8 cellular contexts compared by ENCODE assay signal in the genomic region with DNA sequence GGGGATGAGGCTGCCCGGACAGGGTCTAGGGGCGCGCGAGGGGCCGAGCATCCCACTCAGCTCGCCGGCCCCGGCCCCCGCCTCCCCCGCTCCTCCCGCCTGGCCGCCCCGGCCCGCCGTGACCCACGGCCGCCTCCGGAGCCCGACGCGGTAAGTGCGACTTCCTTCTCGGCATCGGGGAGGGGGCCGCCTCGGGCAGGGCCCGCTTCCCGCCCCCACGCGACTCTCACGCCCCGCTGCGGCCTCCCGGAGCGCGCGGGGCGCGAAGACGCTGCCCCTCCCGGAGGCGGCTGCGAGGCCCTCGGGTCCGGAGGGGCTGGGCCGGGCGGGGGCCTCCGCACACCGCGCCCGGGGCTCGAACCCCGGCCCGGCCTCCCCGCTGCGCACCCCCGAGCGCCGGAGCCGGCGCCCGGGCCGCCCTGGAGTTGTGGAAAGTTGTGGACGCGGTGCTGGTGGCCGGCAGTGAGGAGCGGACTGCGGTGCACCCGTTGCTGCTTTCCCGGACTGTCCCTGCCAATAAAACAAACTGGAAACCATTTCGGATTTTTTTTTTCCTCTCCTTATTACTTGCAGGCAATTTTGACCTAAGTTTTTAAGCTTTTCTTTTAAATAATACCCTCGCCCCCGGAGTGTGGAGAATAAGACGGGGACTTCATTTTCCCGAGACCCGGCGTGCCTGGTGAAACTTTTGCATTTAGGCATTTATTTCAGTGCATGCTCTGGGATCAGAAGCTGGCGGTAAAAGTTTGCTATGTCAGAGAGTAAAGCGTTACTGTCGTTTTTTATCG. TPM values are rescaled to one million over a fixed set of nuclear protein-coding genes. Genes with fewer than 3 reads are reported as not detected.
DNase-seq lines count a peak whose midpoint lies in the region; ATAC-seq, FAIRE-seq and TF ChIP-seq lines count a peak whose summit lies in the region.

No MANE protein-coding gene starts in this region.

- TF ChIP-seq CTCF in Calu3 (IDR thresholded peaks at IDR 0.05; ENCODE audit: unreplicated experiment) (no peak), pancreas (IDR thresholded peaks at IDR 0.05) (no peak)

- no peak for FAIRE-seq in pancreas (lab: Jason Lieb, UNC)

- intact Hi-C loops in Calu3 (cut with micrococcal nuclease; ENCODE audit: unreplicated experiment) (loop anchor here (2.0 kb wide), 1 partner anchor 14 kb away; no protein-coding TSS in a partner anchor), head of caudate nucleus (cut with DNase I) (loop anchor here (10.0 kb wide), 1 partner anchor 140 kb away; a partner anchor contains a TSS), pancreas (cut with DNase I) (no loop called here)

- peak overlapping the region; percentile 2 for H3K27ac Mint-ChIP-seq in Calu3 (ENCODE audit: unreplicated experiment)

- peaks cover 0 to 11% (median 0%) of the 10 kb centered on the region in 3 donors for H3K4me1 ChIP-seq in pancreas

- H3K36me3 Mint-ChIP-seq in Calu3 (ENCODE audit: insufficient read depth, unreplicated experiment), result peaks cover 37% of the 10 kb centered on the region

- CTCF ChIA-PET in Calu3 (lab: Charles Lee), result interaction anchor here (0.9 kb wide), 1 partner anchor 140 kb away, joined by 4 read pairs; no protein-coding TSS in a partner anchor

- H3K9me3 Mint-ChIP-seq in Calu3 (ENCODE audit: low read depth, unreplicated experiment), result no peaks in the 10 kb centered on the region

- peak overlapping the region; percentile 61 to 91 (median 85) for H3K27ac ChIP-seq in pancreas

- peak; percentile 37 for ATAC-seq in GM21360 (IDR thresholded peaks at IDR 0.05; ENCODE audit: unreplicated experiment)
- ATAC-seq in pancreas, result peak; percentile 15 to 54 (median 22)

- no peaks in the 10 kb centered on the region for H3K36me3 ChIP-seq in pancreas

- no peaks in the 10 kb centered on the region for H3K9me3 ChIP-seq in pancreas

- H3K4me1 Mint-ChIP-seq in Calu3 (ENCODE audit: low read depth, unreplicated experiment), result peaks cover 31% of the 10 kb centered on the region

- no TSS peak for BruUV-seq in Calu3 (replicated peaks; lab: Mats Ljungman, UMichigan)

- H3K4me3 Mint-ChIP-seq in Calu3 (ENCODE audit: low read depth, unreplicated experiment), result peak overlapping the region; percentile 56

- DNase-seq in Calu3, result no peak
- peak; percentile 31 to 55 for DNase-seq in Kasumi-1 (lab: John Stamatoyannopoulos, UW)
- DNase-seq in activated naive CD4-positive, alpha-beta T cell treated with anti-CD3 and anti-CD28 coated beads, Interleukin-2, amount 50 U/mL, for 16 hours, result peak; percentile 43
- peak in 28 of 42 donors; percentile 9 to 67 (median 36) for DNase-seq in head of caudate nucleus
- peak in 5 of 6 donors; percentile 24 to 72 (median 40) for DNase-seq in pancreas
- no peak for DNase-seq in inferior parietal cortex (ENCODE audit: extremely low spot score)
- DNase-seq in NCI-H1417 treated with DMSO at 0.1 percent for 48 hours (lab: John Stamatoyannopoulos, UW), result no peak

- WGBS in pancreas, 2 donors, result 1 to 3% methylated on average over 36 to 81 of the region's 81 CpGs

- no peaks in the 10 kb centered on the region for H3K27me3 ChIP-seq in pancreas

- H3K27me3 Mint-ChIP-seq in Calu3 (ENCODE audit: unreplicated experiment), result no peaks in the 10 kb centered on the region

- H3K4me3 ChIP-seq in pancreas, result peak overlapping the region; percentile 65 to 89 (median 79)

RNA-seq across cellular contexts. Expression of a gene that starts 12.9 kb away (rescaled TPM):
- total RNA-seq in Calu3 (2022) (10.4 and 14.1 TPM in 2 replicates), pancreas (1 to 10 TPM in 1 of 6 donors, under 1 TPM in 5; 0.08 to 1.8 (median 0.53) TPM)
- polyA plus RNA-seq in pancreas, result under 1 TPM; 0.49 to 0.57 TPM

RNA-seq across cellular contexts. Expression of a gene that starts 16.9 kb away (rescaled TPM):
- total RNA-seq in Calu3 (2022) (38.9 and 57.4 TPM in 2 replicates), pancreas (10 to 100 TPM in 3 of 6 donors, 1 to 10 TPM in 3; 8.1 to 34.6 (median 10.1) TPM)
- polyA plus RNA-seq in pancreas, result 1 to 10 TPM; 5.3 to 7.2 TPM

Comparison
In these comparisons a context has a peak if more than half of its experiments do, and no peak if none do; other contexts are left out.
1. DNase-seq: peak in Kasumi-1 (2 of 2), activated naive CD4-positive, alpha-beta T cell treated with anti-CD3 and anti-CD28 coated beads, Interleukin-2, amount 50 U/mL, for 16 hours (single experiment), head of caudate nucleus (28 of 42) and pancreas (5 of 6); none in Calu3 (single experiment), inferior parietal cortex (single experiment) and NCI-H1417 treated with DMSO at 0.1 percent for 48 hours (single experiment).
2. intact Hi-C loops: an anchor here in Calu3 (2.0 kb wide) and head of caudate nucleus (10.0 kb wide); none called in pancreas.